Comparison of ENCODE assay signal across 9 cellular contexts in the genomic region with DNA sequence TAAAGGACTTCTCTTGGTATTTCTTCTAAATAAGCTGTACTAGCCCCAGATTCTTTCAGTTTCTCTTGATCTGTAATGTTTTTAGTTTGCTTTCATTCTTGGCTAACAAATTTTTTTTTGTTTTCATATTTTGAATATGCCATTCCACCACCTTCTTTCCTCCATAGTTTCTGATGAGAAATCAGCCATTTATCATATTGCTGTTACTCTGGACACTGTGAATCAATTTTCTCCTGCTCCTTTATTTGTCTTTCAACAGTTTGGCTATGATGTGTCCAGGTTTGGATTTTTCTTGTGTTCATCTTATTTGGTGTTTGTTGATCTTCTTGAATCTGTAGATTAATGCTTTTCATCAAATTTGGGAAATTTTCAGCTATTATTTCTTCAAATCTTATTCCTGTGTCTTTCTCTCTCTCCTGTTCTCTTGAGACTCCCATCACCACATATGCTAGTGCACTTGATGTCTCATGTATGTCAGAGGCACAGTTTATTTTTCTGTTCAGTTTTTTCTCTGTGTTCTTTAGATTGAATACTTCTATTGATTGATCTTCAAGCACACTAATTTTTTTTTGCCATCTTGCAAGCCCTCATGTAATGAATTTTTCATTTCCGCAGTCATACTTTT.
"Had no signal": no experiment of that assay in that cellular context is flagged by ENCODE, and none has a peak within 500 bp of the region (broad histone marks: within the 10 kb centered on the region; RNA-seq: fewer than 3 reads in every experiment).

No MANE protein-coding gene starts in this region.

- H3K9ac ChIP-seq: KMS-11 had no signal

- FAIRE-seq: H1, H54 had no signal

- DNase-seq: HFFc6, IMR-90, KBM-7 had no signal

- H3K4me2 ChIP-seq: GM23338, KMS-11 had no signal

- ATAC-seq: GM23338 had no signal

- H2AFZ ChIP-seq: GM23338 had no signal

- H3K4me3 ChIP-seq: GM23338, HAP-1 had no signal

- H3K4me1 ChIP-seq: HAP-1 had no signal

- H3K36me3 ChIP-seq: HAP-1 had no signal

- H3K27ac ChIP-seq: HL-60, KMS-11 had no signal
